In genomic region chr12:101856030-101856429, GRCh38 we compare ENCODE assay signal across 1 cellular context.
TF ChIP-seq lines count a peak whose summit lies in the region.

No MANE protein-coding gene starts in this region.

TF ChIP-seq in GM12878, 131 proteins besides CTCF, POLR2A, EP300 and RAD21:
- no peak for TF ChIP-seq ZNF687 (IDR thresholded peaks at IDR 0.05)
- TF ChIP-seq ETV6 (conservative IDR thresholded peaks at IDR 0.05 in 1 of 2, IDR thresholded peaks at IDR 0.05 in 1 of 2; ENCODE audit: borderline replicate concordance in 1 of 2, low read depth in 1 of 2), result 0 out of 4 replicates have a peak, but pooled peaks of 1 of the 2 experiments have one; percentile 46
TF ChIP-seq in GM12878: peak in this region for 1.
